ENCODE assay signal across 30 cellular contexts in genomic region chr9:68749135-68749534, GRCh38. TPM values are rescaled to one million over a fixed set of nuclear protein-coding genes. Genes with fewer than 3 reads are reported as not detected.
"Had no signal": no experiment of that assay in that cellular context is flagged by ENCODE, and none has a peak within 500 bp of the region (broad histone marks: within the 10 kb centered on the region; RNA-seq: fewer than 3 reads in every experiment).

No MANE protein-coding gene starts in this region.

- H3K27me3 ChIP-seq: brain microvascular endothelial cell, heart left ventricle, pancreas, stomach, tibial artery, uterus had no signal

- H3K27me3 Mint-ChIP-seq: activated CD4-positive, alpha-beta memory T cell treated with anti-CD3 and anti-CD28 coated beads for 36 hours; naive B cell; stimulated activated naive B cell treated with anti-CD40 and anti-IgM and Interleukin-4, amounts not matched to agents 10 μg/mL and 1 μg/mL and 100 μg/mL, for 72 hours had no signal

- H3K4me1 Mint-ChIP-seq: activated CD4-positive, alpha-beta T cell treated with anti-CD3 and anti-CD28 coated beads, Interleukin-2, amount 10 ng/mL, durations not matched to agents 24 days and 14 days; activated naive CD4-positive, alpha-beta T cell treated with anti-CD3 and anti-CD28 coated beads, Interleukin-2, amount 10 ng/mL, durations not matched to agents 7 days and 5 days; activated naive CD8-positive, alpha-beta T cell treated with anti-CD3 and anti-CD28 coated beads, Interleukin-2, amount 10 ng/mL, durations not matched to agents 7 days and 5 days had no signal

- H3K4me1 ChIP-seq: pancreas, prostate gland, tibial artery, uterus had no signal

- H3K36me3 ChIP-seq: brain microvascular endothelial cell, heart left ventricle, pancreas, prostate gland, stomach, tibial artery, uterus had no signal

- FAIRE-seq: astrocyte, endothelial cell of umbilical vein, pancreas had no signal

- H3K4me3 ChIP-seq: heart left ventricle, pancreas, prostate gland, smooth muscle cell, stomach, tibial artery, uterus had no signal

- H3K4me2 ChIP-seq: smooth muscle cell had no signal

- DNase-seq: activated CD4-positive, alpha-beta memory T cell treated with anti-CD3 and anti-CD28 coated beads for 36 hours; activated CD4-positive, alpha-beta T cell treated with anti-CD3 and anti-CD28 coated beads, Interleukin-2, amount 10 ng/mL, durations not matched to agents 24 days and 14 days; activated CD8-positive, alpha-beta memory T cell treated with anti-CD3 and anti-CD28 coated beads, Interleukin-2, amount 50 U/mL, for 4 hours; activated gamma-delta T cell; activated naive CD4-positive, alpha-beta T cell treated with anti-CD3 and anti-CD28 coated beads, Interleukin-2, amount 10 ng/mL, durations not matched to agents 7 days and 5 days; activated naive CD8-positive, alpha-beta T cell treated with anti-CD3 and anti-CD28 coated beads, Interleukin-2, amount 10 ng/mL, durations not matched to agents 7 days and 5 days; activated T-cell treated with anti-CD3 and anti-CD28 coated beads, Interleukin-2, amount 50 U/mL, for 24 hours; amniotic stem cell; brain microvascular endothelial cell; caudate nucleus; cortex of kidney; foreskin fibroblast; heart left ventricle; naive B cell; nucleus accumbens; pancreas; retina; stimulated activated CD4-positive, alpha-beta T cell treated with anti-CD3 and anti-CD28 coated beads, Interleukin-1b, Interleukin-23, amount 100 ng/mL, for 48 hours; stimulated activated CD4-positive, alpha-beta T cell treated with anti-CD3 and anti-CD28 coated beads, Interleukin-4, amount 100 ng/mL, for 4 hours; stimulated activated CD8-positive, alpha-beta memory T cell treated with anti-CD3 and anti-CD28 coated beads, Interleukin-4, amount 100 ng/mL, for 48 hours; stimulated activated naive B cell treated with anti-CD40 and anti-IgM and Interleukin-4, amounts not matched to agents 10 μg/mL and 1 μg/mL and 100 μg/mL, for 72 hours; stomach; T-helper 2 cell; tibial artery; uterus had no signal

- H3K36me3 Mint-ChIP-seq: activated CD4-positive, alpha-beta memory T cell treated with anti-CD3 and anti-CD28 coated beads for 36 hours; activated naive CD4-positive, alpha-beta T cell treated with anti-CD3 and anti-CD28 coated beads, Interleukin-2, amount 10 ng/mL, durations not matched to agents 7 days and 5 days; activated naive CD8-positive, alpha-beta T cell treated with anti-CD3 and anti-CD28 coated beads, Interleukin-2, amount 10 ng/mL, durations not matched to agents 7 days and 5 days had no signal

- H3K27ac Mint-ChIP-seq: activated CD4-positive, alpha-beta memory T cell treated with anti-CD3 and anti-CD28 coated beads for 36 hours; activated CD4-positive, alpha-beta T cell treated with anti-CD3 and anti-CD28 coated beads, Interleukin-2, amount 10 ng/mL, durations not matched to agents 24 days and 14 days; activated naive CD4-positive, alpha-beta T cell treated with anti-CD3 and anti-CD28 coated beads, Interleukin-2, amount 10 ng/mL, durations not matched to agents 7 days and 5 days; activated naive CD8-positive, alpha-beta T cell treated with anti-CD3 and anti-CD28 coated beads, Interleukin-2, amount 10 ng/mL, durations not matched to agents 7 days and 5 days; activated T-cell treated with anti-CD3 and anti-CD28 coated beads, Interleukin-2, amount 50 U/mL, for 24 hours; stimulated activated naive B cell treated with anti-CD40 and anti-IgM and Interleukin-4, amounts not matched to agents 10 μg/mL and 1 μg/mL and 100 μg/mL, for 72 hours had no signal

- H3K27ac ChIP-seq: brain microvascular endothelial cell, pancreas, prostate gland, stomach, tibial artery, uterus had no signal

- H3K9me3 ChIP-seq: heart left ventricle, pancreas, prostate gland, stomach, tibial artery, uterus had no signal

- H3K4me3 Mint-ChIP-seq: activated CD4-positive, alpha-beta memory T cell treated with anti-CD3 and anti-CD28 coated beads for 36 hours; activated CD4-positive, alpha-beta T cell treated with anti-CD3 and anti-CD28 coated beads, Interleukin-2, amount 10 ng/mL, durations not matched to agents 24 days and 14 days; activated naive CD4-positive, alpha-beta T cell treated with anti-CD3 and anti-CD28 coated beads, Interleukin-2, amount 10 ng/mL, durations not matched to agents 7 days and 5 days; activated naive CD8-positive, alpha-beta T cell treated with anti-CD3 and anti-CD28 coated beads, Interleukin-2, amount 10 ng/mL, durations not matched to agents 7 days and 5 days; activated T-cell treated with anti-CD3 and anti-CD28 coated beads, Interleukin-2, amount 50 U/mL, for 24 hours; naive B cell; stimulated activated naive B cell treated with anti-CD40 and anti-IgM and Interleukin-4, amounts not matched to agents 10 μg/mL and 1 μg/mL and 100 μg/mL, for 72 hours had no signal

- ATAC-seq: pancreas; stimulated activated naive B cell treated with anti-CD40 and anti-IgM and Interleukin-4, amounts not matched to agents 10 μg/mL and 1 μg/mL and 100 μg/mL, for 72 hours had no signal

- H3K9me3 Mint-ChIP-seq: activated CD4-positive, alpha-beta memory T cell treated with anti-CD3 and anti-CD28 coated beads for 36 hours; activated CD4-positive, alpha-beta T cell treated with anti-CD3 and anti-CD28 coated beads, Interleukin-2, amount 10 ng/mL, durations not matched to agents 24 days and 14 days; activated naive CD4-positive, alpha-beta T cell treated with anti-CD3 and anti-CD28 coated beads, Interleukin-2, amount 10 ng/mL, durations not matched to agents 7 days and 5 days; activated naive CD8-positive, alpha-beta T cell treated with anti-CD3 and anti-CD28 coated beads, Interleukin-2, amount 10 ng/mL, durations not matched to agents 7 days and 5 days; activated T-cell treated with anti-CD3 and anti-CD28 coated beads, Interleukin-2, amount 50 U/mL, for 24 hours; naive B cell; stimulated activated naive B cell treated with anti-CD40 and anti-IgM and Interleukin-4, amounts not matched to agents 10 μg/mL and 1 μg/mL and 100 μg/mL, for 72 hours had no signal

RNA-seq across cellular contexts. Expression of gene PIP5K1B, which starts 44.1 kb away (rescaled TPM):
- total RNA-seq: chondrocyte, smooth muscle cell had no signal
- polyA plus RNA-seq: endothelial cell of umbilical vein, smooth muscle cell had no signal
